ENCODE assay signal across 16 cellular contexts in genomic region chr11:79418241-79418640, GRCh38. TPM values are rescaled to one million over a fixed set of nuclear protein-coding genes. Genes with fewer than 3 reads are reported as not detected.
DNase-seq lines count a peak whose midpoint lies in the region; ATAC-seq and TF ChIP-seq lines count a peak whose summit lies in the region.
"Had no signal": no experiment of that assay in that cellular context is flagged by ENCODE, and none has a peak within 500 bp of the region (broad histone marks: within the 10 kb centered on the region; RNA-seq: fewer than 3 reads in every experiment).

No MANE protein-coding gene starts in this region.

- CTCF ChIA-PET in PC-3 (lab: Charles Lee): no interaction called here

- H3K27me3 ChIP-seq in PC-3 (ENCODE audit: low read length) (no peaks in the 10 kb centered on the region), RWPE2 (ENCODE audit: insufficient read depth, poor library complexity, severe bottlenecking) (no peaks in the 10 kb centered on the region), suprapubic skin (no peaks in the 10 kb centered on the region), ascending aorta (no peaks in the 10 kb centered on the region)
- H3K27me3 ChIP-seq: BE2C had no signal

- TF ChIP-seq POLR2A in suprapubic skin (IDR thresholded peaks at IDR 0.05): no peak

- no TSS peak for BruUV-seq in PC-3 (replicated peaks; lab: Mats Ljungman, UMichigan)

- H3K4me2 ChIP-seq in PC-3 (ENCODE audit: low read length): no peak overlapping the region
- H3K4me2 ChIP-seq: GM23338 had no signal

- no peak for TF ChIP-seq EP300 in suprapubic skin (IDR thresholded peaks at IDR 0.05)

- peak overlapping the region; percentile 68 for H3K27ac ChIP-seq in PC-3 (ENCODE audit: low read length)
- peak overlapping the region; percentile 96 for H3K27ac ChIP-seq in RWPE2 (ENCODE audit: poor library complexity, severe bottlenecking)
- H3K27ac ChIP-seq in epithelial cell of prostate: peak overlapping the region; percentile 83
- peak overlapping the region; percentile 65 for H3K27ac ChIP-seq in suprapubic skin
- no peak overlapping the region for H3K27ac ChIP-seq in ascending aorta
- H3K27ac ChIP-seq: A549, C4-2B had no signal

- no peaks in the 10 kb centered on the region for H3K79me2 ChIP-seq in PC-3 (ENCODE audit: low read length)

- H3K9me3 ChIP-seq in PC-3 (ENCODE audit: low read length) (no peaks in the 10 kb centered on the region), RWPE2 (ENCODE audit: severe bottlenecking) (no peaks in the 10 kb centered on the region), suprapubic skin (no peaks in the 10 kb centered on the region), ascending aorta (no peaks in the 10 kb centered on the region)
- H3K9me3 ChIP-seq: BE2C had no signal

- no peak overlapping the region for H3K4me3 ChIP-seq in PC-3 (ENCODE audit: low read length)
- H3K4me3 ChIP-seq in RWPE2 (ENCODE audit: severe bottlenecking): no peak overlapping the region
- H3K4me3 ChIP-seq in suprapubic skin: no peak overlapping the region
- no peak overlapping the region for H3K4me3 ChIP-seq in foreskin fibroblast (ENCODE audit: low read depth in 1 of 2, low read length in 2 of 2)
- no peak overlapping the region for H3K4me3 ChIP-seq in ascending aorta
- H3K4me3 ChIP-seq: A549, GM23338 had no signal

- POLR2A ChIA-PET in PC-3 (lab: Charles Lee; ENCODE audit: unreplicated experiment): interaction anchor here (0.7 kb wide), 1 partner anchor 86 kb away, joined by 5 read pairs; no protein-coding TSS in a partner anchor

- no peaks in the 10 kb centered on the region for H4K20me1 ChIP-seq in PC-3 (ENCODE audit: low read length)

- no peaks in the 10 kb centered on the region for H3K36me3 ChIP-seq in PC-3 (ENCODE audit: low read depth, low read length)
- H3K36me3 ChIP-seq in RWPE2 (ENCODE audit: low read depth): no peaks in the 10 kb centered on the region
- no peaks in the 10 kb centered on the region for H3K36me3 ChIP-seq in suprapubic skin
- H3K36me3 ChIP-seq in ascending aorta: no peaks in the 10 kb centered on the region
- H3K36me3 ChIP-seq: BE2C had no signal

- H3K9ac ChIP-seq in PC-3 (ENCODE audit: low read length): no peak overlapping the region

- H3K9me2 ChIP-seq in PC-3 (replicated peaks; ENCODE audit: low read length): no peaks in the 10 kb centered on the region

- no peak overlapping the region for H2AFZ ChIP-seq in PC-3 (ENCODE audit: low read length)
- H2AFZ ChIP-seq: GM23338 had no signal

- WGBS in suprapubic skin: 42% methylated on average over 1 of the region's 1 CpG

- no peak for TF ChIP-seq CTCF in PC-3 (conservative IDR thresholded peaks at IDR 0.05; ENCODE audit: low read depth, low read length)
- TF ChIP-seq CTCF in RWPE2 (IDR thresholded peaks at IDR 0.05; ENCODE audit: poor library complexity, severe bottlenecking): no peak
- TF ChIP-seq CTCF in suprapubic skin (IDR thresholded peaks at IDR 0.05): no peak
- no peak for TF ChIP-seq CTCF in foreskin fibroblast (IDR thresholded peaks at IDR 0.05; ENCODE audit: low read depth, low read length)
- TF ChIP-seq CTCF in ascending aorta (IDR thresholded peaks at IDR 0.05): no peak

- ATAC-seq in PC-3: no peak
- no peak for ATAC-seq in RWPE2 (ENCODE audit: low read depth)
- ATAC-seq: GM23338 had no signal

- intact Hi-C loops in PC-3 (cut with micrococcal nuclease) (no loop called here), ascending aorta (cut with DNase I) (no loop called here)

- DNase-seq in PC-3 (no peak), RWPE2 (ENCODE audit: low spot score) (no peak), epithelial cell of prostate (ENCODE audit: low read depth, low spot score) (peak; percentile 81), suprapubic skin (ENCODE audit: low spot score in 2 of 2) (no peak), foreskin fibroblast (no peak), ascending aorta (ENCODE audit: low spot score in 2 of 2) (no peak)
- DNase-seq in stimulated activated CD4-positive, alpha-beta T cell treated with anti-CD3 and anti-CD28 coated beads, Interleukin-1b, Interleukin-23, amount 100 ng/mL, for 48 hours: no peak
- DNase-seq: BE2C; CD4-positive, alpha-beta memory T cell; DND-41; GDM1; H9 had no signal

- peaks cover 31% of the 10 kb centered on the region for H3K4me1 ChIP-seq in PC-3 (ENCODE audit: insufficient read depth, low read length)
- H3K4me1 ChIP-seq in RWPE2 (ENCODE audit: insufficient read depth, poor library complexity, severe bottlenecking): peaks cover 57% of the 10 kb centered on the region
- H3K4me1 ChIP-seq in suprapubic skin: peaks cover 32% of the 10 kb centered on the region
- H3K4me1 ChIP-seq in ascending aorta: peaks cover 14 to 26% of the 10 kb centered on the region in 2 donors
- H3K4me1 ChIP-seq: BE2C had no signal

- no peaks in the 10 kb centered on the region for H3F3A ChIP-seq in PC-3 (ENCODE audit: low read length, unreplicated experiment)

RNA-seq across cellular contexts. Expression of gene TENM4, which starts 22.6 kb away (rescaled TPM):
- total RNA-seq in PC-3 (2014; rRNA removed) (19.7 and 37.1 TPM in 2 replicates), suprapubic skin (10 to 100 TPM; 31.4 to 44.5 (median 38.0) TPM), ascending aorta (11.9 TPM)
- total RNA-seq: HT-29 had no signal

Comparison
In these comparisons a context has a peak if more than half of its experiments do, and no peak if none do; other contexts are left out.
1. H3K27ac ChIP-seq: peak in PC-3 (single experiment), RWPE2 (single experiment), epithelial cell of prostate (single experiment) and suprapubic skin (single experiment); none in ascending aorta (0 of 2).